Comparison of ENCODE assay signal across 8 cellular contexts in the genomic region with DNA sequence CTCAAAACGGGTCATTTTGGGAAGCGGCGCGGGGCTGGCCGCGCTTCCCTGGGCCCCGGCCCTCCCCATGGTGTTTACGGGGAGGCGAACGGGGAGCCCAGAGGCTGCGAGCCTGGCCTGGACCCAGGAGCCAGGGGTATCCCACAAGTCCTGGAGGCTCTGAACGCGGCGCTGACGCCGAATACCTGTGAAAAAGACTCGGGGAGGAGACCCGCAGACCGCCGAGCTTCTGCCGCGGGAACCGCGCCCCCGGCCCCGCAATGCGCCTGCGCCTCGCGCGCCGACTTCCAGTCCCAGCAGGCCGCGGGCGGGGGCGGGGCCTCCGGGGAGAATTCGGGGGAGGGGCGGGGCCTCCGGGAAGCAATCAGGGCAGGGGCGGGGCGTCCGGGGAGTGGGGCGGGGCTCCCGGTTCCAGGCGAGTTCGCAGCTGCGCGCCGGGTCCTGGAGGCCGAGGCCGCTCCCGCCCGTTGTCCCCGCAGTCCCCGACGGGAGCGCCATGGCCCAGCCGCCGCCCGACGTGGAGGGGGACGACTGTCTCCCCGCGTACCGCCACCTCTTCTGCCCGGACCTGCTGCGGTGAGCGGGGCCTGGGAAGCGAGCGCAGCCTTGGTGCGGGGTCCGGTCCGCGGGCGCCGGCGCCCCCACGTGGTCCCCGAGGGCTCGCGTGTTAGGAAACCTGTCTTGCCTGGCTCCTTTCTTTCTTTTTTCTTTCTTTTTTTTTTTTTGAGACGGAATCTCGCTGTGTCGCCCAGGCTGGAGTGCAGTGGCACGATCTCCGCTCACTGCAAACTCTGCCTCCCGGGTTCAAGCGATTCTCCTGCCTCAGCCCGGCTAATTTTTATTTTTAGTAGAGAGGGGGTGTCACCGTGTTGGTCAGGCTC. TPM values are rescaled to one million over a fixed set of nuclear protein-coding genes. Genes with fewer than 3 reads are reported as not detected.
A peak's percentile ranks its signal among the peaks of the same experiment; 100 is the strongest.
DNase-seq lines count a peak whose midpoint lies in the region; ATAC-seq lines count a peak whose summit lies in the region.

DECR2 (plus strand) TSS at position 418 of the 881 bp plus-strand sequence; CDS start at position 497, 79 bp downstream.

- no peaks in the 10 kb centered on the region for H3K9me3 Mint-ChIP-seq in activated T-cell treated with anti-CD3 and anti-CD28 coated beads, Interleukin-2, amount 50 U/mL, for 4 hours

- peaks cover 16% of the 10 kb centered on the region for H3K4me1 Mint-ChIP-seq in activated T-cell treated with anti-CD3 and anti-CD28 coated beads, Interleukin-2, amount 50 U/mL, for 4 hours (ENCODE audit: low read depth)

- H3K9me3 ChIP-seq in HUES48 (ENCODE audit: control insufficient read depth, insufficient read depth, low read length) (no peaks in the 10 kb centered on the region), muscle layer of duodenum (ENCODE audit: control insufficient read depth in 1 of 2, low read length in 2 of 2) (no peaks in the 10 kb centered on the region)

- H3K4me3 ChIP-seq in HUES48 (ENCODE audit: low read depth, low read length) (peak within 1 kb of the TSS; percentile 84), muscle layer of duodenum (ENCODE audit: low read depth in 1 of 2, low read length in 2 of 2) (peak within 1 kb of the TSS; percentile 62 to 79)

- peaks cover 5% of the 10 kb centered on the region; the same call in 1 of the 2 replicates for H3K4me1 ChIP-seq in HUES48 (ENCODE audit: control insufficient read depth, insufficient read depth, low read length)
- peaks cover 5 to 19% of the 10 kb centered on the region in 2 donors for H3K4me1 ChIP-seq in muscle layer of duodenum (ENCODE audit: control insufficient read depth in 1 of 2, insufficient read depth in 2 of 2, low read length in 2 of 2)

- H3K36me3 ChIP-seq in HUES48 (ENCODE audit: control insufficient read depth, insufficient read depth, low read length) (peaks cover 24% of the 10 kb centered on the region), muscle layer of duodenum (ENCODE audit: control insufficient read depth in 1 of 2, insufficient read depth in 2 of 2, low read length in 2 of 2) (peaks cover 0 to 7% of the 10 kb centered on the region in 2 donors)

- DNase-seq in COLO829 (ENCODE audit: low spot score) (peak; percentile 95), OCI-M1 (lab: John Stamatoyannopoulos, UW) (peak; percentile 93)
- DNase-seq in activated T-cell treated with anti-CD3 and anti-CD28 coated beads, Interleukin-2, amount 50 U/mL, for 4 hours: peak; percentile 99
- peak; percentile 99 for DNase-seq in stimulated activated CD8-positive, alpha-beta memory T cell treated with anti-CD3 and anti-CD28 coated beads, Interleukin-7, amount 100 ng/mL, for 24 hours (ENCODE audit: low read depth)

- H3K27me3 ChIP-seq in HUES48 (ENCODE audit: control insufficient read depth, insufficient read depth, low read length) (no peaks in the 10 kb centered on the region), muscle layer of duodenum (ENCODE audit: low read depth, low read length) (no peaks in the 10 kb centered on the region)

- no peaks in the 10 kb centered on the region for H3K36me3 Mint-ChIP-seq in activated T-cell treated with anti-CD3 and anti-CD28 coated beads, Interleukin-2, amount 50 U/mL, for 4 hours (ENCODE audit: insufficient read depth)

- ATAC-seq in GM19463 (IDR thresholded peaks at IDR 0.05; ENCODE audit: unreplicated experiment) (peak; percentile 64), esophagus mucosa (peak; percentile 92)
- ATAC-seq in activated T-cell treated with anti-CD3 and anti-CD28 coated beads, Interleukin-2, amount 50 U/mL, for 4 hours: peak; percentile 85 to 88

- H3K27me3 Mint-ChIP-seq in activated T-cell treated with anti-CD3 and anti-CD28 coated beads, Interleukin-2, amount 50 U/mL, for 4 hours (ENCODE audit: low read depth): no peaks in the 10 kb centered on the region

- H3K27ac ChIP-seq in HUES48 (ENCODE audit: low read depth, low read length) (peak within 1 kb of the TSS; percentile 95), muscle layer of duodenum (ENCODE audit: low read length) (peak within 1 kb of the TSS; percentile 51)

- peak within 1 kb of the TSS; percentile 86 for H3K4me3 Mint-ChIP-seq in activated T-cell treated with anti-CD3 and anti-CD28 coated beads, Interleukin-2, amount 50 U/mL, for 4 hours

- peak within 1 kb of the TSS; percentile 81 for H3K9ac ChIP-seq in HUES48 (ENCODE audit: low read depth, low read length)

RNA-seq across cellular contexts. Expression of gene DECR2, which starts in this region (rescaled TPM):
- 10 to 100 TPM; 16.9 to 19.1 (median 17.8) TPM for total RNA-seq in activated T-cell treated with anti-CD3 and anti-CD28 coated beads, Interleukin-2, amount 50 U/mL, for 4 hours
- 8.4 TPM for total RNA-seq in esophagus mucosa

Comparison
In these comparisons a context has a peak if more than half of its experiments do, and no peak if none do; other contexts are left out.
1. Peak in every context shown above with its lines: DNase-seq, ATAC-seq, H3K4me3 ChIP-seq and H3K27ac ChIP-seq.